ENCODE assay signal across 24 cellular contexts in the genomic region with DNA sequence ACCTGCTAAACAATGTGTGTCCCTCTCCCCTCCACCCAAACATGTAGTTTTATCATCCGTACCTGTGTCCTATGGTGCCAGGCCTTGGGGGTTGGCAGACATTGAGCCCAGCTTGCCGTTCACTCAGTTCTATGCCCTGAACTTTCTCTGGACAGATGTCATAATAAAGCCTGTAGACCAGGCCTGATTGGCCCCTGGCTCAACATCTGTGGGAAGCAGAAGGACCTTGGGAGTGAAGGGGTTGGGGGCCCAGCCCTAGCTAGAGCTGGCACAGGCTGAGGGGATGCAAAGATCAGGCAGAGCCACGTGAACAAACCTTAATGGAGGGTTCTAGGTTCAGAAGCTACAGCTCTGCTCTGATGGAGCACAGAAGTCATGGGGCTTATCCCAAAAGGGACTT.
"Had no signal": no experiment of that assay in that cellular context is flagged by ENCODE, and none has a peak within 500 bp of the region (broad histone marks: within the 10 kb centered on the region; RNA-seq: fewer than 3 reads in every experiment).

No MANE protein-coding gene starts in this region.

- H3K9me3 ChIP-seq: heart right ventricle, mucosa of descending colon, pancreas, sigmoid colon, stomach, thoracic aorta, transverse colon had no signal

- H3K4me3 ChIP-seq: heart right ventricle, mucosa of descending colon, pancreas, sigmoid colon, skin epidermis, stomach, thoracic aorta, transverse colon had no signal

- H3K9me3 Mint-ChIP-seq: central memory CD8-positive, alpha-beta T cell; dendritic cell treated with granulocyte-macrophage colony-stimulating factor and Interleukin-4, amounts not matched to agents 40 ng/mL and 50 ng/mL, for 4 days had no signal

- H3K27ac Mint-ChIP-seq: dendritic cell treated with granulocyte-macrophage colony-stimulating factor and Interleukin-4, amounts not matched to agents 40 ng/mL and 50 ng/mL, for 4 days; naive thymus-derived CD8-positive, alpha-beta T cell; progenitor cell of endocrine pancreas had no signal

- DNase-seq: erythroblast; heart right ventricle; hypothalamus; kidney glomerular epithelial cell; mammary epithelial cell; mucosa of descending colon; naive thymus-derived CD8-positive, alpha-beta T cell; nucleus accumbens; sigmoid colon; stimulated activated CD4-positive, alpha-beta T cell treated with anti-CD3 and anti-CD28 coated beads, Interleukin-2, amount 100 ng/mL, for 24 hours; stimulated activated CD4-positive, alpha-beta T cell treated with anti-CD3 and anti-CD28 coated beads, Interleukin-4, amount 100 ng/mL, for 4 hours; stimulated activated naive CD4-positive, alpha-beta T cell; stomach; substantia nigra; transverse colon had no signal

- H3K36me3 ChIP-seq: heart right ventricle, pancreas, sigmoid colon, stomach, thoracic aorta, transverse colon had no signal

- H3K27me3 ChIP-seq: pancreas, transverse colon had no signal

- FAIRE-seq: endothelial cell of umbilical vein, frontal cortex, islet of Langerhans, pancreas had no signal

- H3K36me3 Mint-ChIP-seq: naive thymus-derived CD8-positive, alpha-beta T cell had no signal

- H3K4me1 ChIP-seq: pancreas, sigmoid colon, stomach, transverse colon had no signal

- H3K27ac ChIP-seq: heart right ventricle, pancreas, sigmoid colon, skin epidermis, stomach, thoracic aorta, transverse colon had no signal

- H3K4me3 Mint-ChIP-seq: central memory CD8-positive, alpha-beta T cell; dendritic cell treated with granulocyte-macrophage colony-stimulating factor and Interleukin-4, amounts not matched to agents 40 ng/mL and 50 ng/mL, for 4 days; naive thymus-derived CD8-positive, alpha-beta T cell had no signal

- H3K4me1 Mint-ChIP-seq: central memory CD8-positive, alpha-beta T cell; naive thymus-derived CD8-positive, alpha-beta T cell had no signal
